12 cellular contexts compared by ENCODE assay signal in the genomic region with DNA sequence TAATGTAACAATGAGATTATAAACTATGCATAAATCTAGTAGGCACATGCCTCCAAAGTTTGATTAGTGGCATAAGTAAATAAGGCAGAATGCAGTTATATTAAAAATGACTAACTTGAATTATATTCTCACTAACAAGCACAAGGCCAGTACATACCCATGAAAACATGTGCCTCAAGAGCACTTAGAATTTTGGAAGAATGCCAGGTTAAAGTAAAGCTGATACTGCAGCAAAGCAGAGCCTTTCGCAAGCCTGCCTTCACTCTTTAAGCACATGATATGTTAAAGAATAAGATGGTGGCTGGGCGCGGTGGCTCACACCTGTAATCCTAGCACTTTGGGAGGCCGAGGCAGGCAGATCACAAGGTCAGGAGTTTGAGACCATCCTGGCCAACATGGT. TPM values are rescaled to one million over a fixed set of nuclear protein-coding genes. Genes with fewer than 3 reads are reported as not detected.
DNase-seq lines count a peak whose midpoint lies in the region; ATAC-seq and TF ChIP-seq lines count a peak whose summit lies in the region.
"Had no signal": no experiment of that assay in that cellular context is flagged by ENCODE, and none has a peak within 500 bp of the region (broad histone marks: within the 10 kb centered on the region; RNA-seq: fewer than 3 reads in every experiment).

No MANE protein-coding gene starts in this region.

- ATAC-seq in Right ventricle myocardium inferior (peak; percentile 53), upper lobe of right lung (peak; percentile 83)
- ATAC-seq: GM12878 had no signal

- TF ChIP-seq CTCF in right atrium auricular region (IDR thresholded peaks at IDR 0.05) (no peak), upper lobe of right lung (IDR thresholded peaks at IDR 0.05) (no peak)

- H3K9me3 ChIP-seq in right atrium auricular region (no peaks in the 10 kb centered on the region), upper lobe of right lung (no peaks in the 10 kb centered on the region)
- H3K9me3 ChIP-seq: neutrophil had no signal

- H3K36me3 ChIP-seq in right atrium auricular region (no peaks in the 10 kb centered on the region), upper lobe of right lung (no peaks in the 10 kb centered on the region)
- H3K36me3 ChIP-seq: neutrophil had no signal

- H3K27me3 ChIP-seq in right atrium auricular region (no peaks in the 10 kb centered on the region), upper lobe of right lung (no peaks in the 10 kb centered on the region)

- TF ChIP-seq POLR2A in erythroblast (IDR thresholded peaks at IDR 0.05; ENCODE audit: low read length): no peak

- H3K4me1 ChIP-seq in right atrium auricular region (peaks cover 0 to 9% of the 10 kb centered on the region in 2 donors), upper lobe of right lung (no peaks in the 10 kb centered on the region)

- H3K27ac ChIP-seq in right atrium auricular region (peak overlapping the region in 1 of 2 donors; percentile 7), upper lobe of right lung (no peak overlapping the region)
- H3K27ac ChIP-seq: neutrophil had no signal

- no peak overlapping the region for H3K4me3 ChIP-seq in right atrium auricular region
- H3K4me3 ChIP-seq in upper lobe of right lung: no peak overlapping the region
- H3K4me3 ChIP-seq: GM12878 had no signal

- intact Hi-C loops in Right ventricle myocardium inferior (cut with DNase I) (loop anchor here (5.0 to 10.0 kb wide), 2 partner anchors 47 to 109 kb away; partner anchors contain the start of gene KBTBD12), upper lobe of right lung (cut with DNase I) (loop anchor here (10.0 kb wide), 1 partner anchor 299 kb away; no protein-coding TSS in a partner anchor), head of caudate nucleus (cut with DNase I) (loop anchor here (5.0 kb wide), 1 partner anchor 312 kb away; no protein-coding TSS in a partner anchor)

- DNase-seq in Right ventricle myocardium inferior (ENCODE audit: missing footprints) (no peak), right atrium auricular region (ENCODE audit: low spot score) (no peak), NCI-H510A treated with DMSO at 0.1 percent for 48 hours (lab: John Stamatoyannopoulos, UW) (peak; percentile 76), erythroblast (lab: John Stamatoyannopoulos, UW) (peak; percentile 5 to 19), upper lobe of right lung (no peak), epidermal melanocyte (ENCODE audit: insufficient read length, low spot score) (no peak), head of caudate nucleus (no peak), NCI-H146 (lab: John Stamatoyannopoulos, UW) (no peak)
- DNase-seq: foreskin melanocyte, KG1 had no signal

RNA-seq across cellular contexts. Expression of gene KBTBD12, which starts 49.0 kb away (rescaled TPM):
- total RNA-seq in Right ventricle myocardium inferior (29.7 TPM), right atrium auricular region (1 to 10 TPM; 1.5 to 4.4 TPM), upper lobe of right lung (1.3 TPM)
- total RNA-seq: GM12878 had no signal

Comparison
In these comparisons a context has a peak if more than half of its experiments do, and no peak if none do; other contexts are left out.
1. DNase-seq: peak in NCI-H510A treated with DMSO at 0.1 percent for 48 hours (single experiment) and erythroblast (2 of 2); none in Right ventricle myocardium inferior (single experiment), right atrium auricular region (single experiment), upper lobe of right lung (single experiment), epidermal melanocyte (single experiment), head of caudate nucleus (0 of 42) and NCI-H146 (single experiment).